Comparison of ENCODE assay signal across 26 cellular contexts in genomic region chr6:25541228-25541627, GRCh38.
"Had no signal": no experiment of that assay in that cellular context is flagged by ENCODE, and none has a peak within 500 bp of the region (broad histone marks: within the 10 kb centered on the region; RNA-seq: fewer than 3 reads in every experiment).

No MANE protein-coding gene starts in this region.

- DNase-seq: stimulated activated CD4-positive, alpha-beta T cell treated with anti-CD3 and anti-CD28 coated beads, Interleukin-2, amount 100 ng/mL, for 48 hours; stimulated activated CD4-positive, alpha-beta T cell treated with anti-CD3 and anti-CD28 coated beads, Interleukin-4, amount 100 ng/mL, for 1 hour; stimulated activated CD4-positive, alpha-beta T cell treated with anti-CD3 and anti-CD28 coated beads, Interleukin-4, amount 100 ng/mL, for 24 hours; stimulated activated CD4-positive, alpha-beta T cell treated with anti-CD3 and anti-CD28 coated beads, Interleukin-4, amount 100 ng/mL, for 4 hours; stimulated activated CD8-positive, alpha-beta memory T cell treated with anti-CD3 and anti-CD28 coated beads, Interleukin-4, amount 100 ng/mL, for 48 hours; stimulated activated naive B cell treated with anti-CD40 and anti-IgM and Interleukin-4, amounts not matched to agents 10 μg/mL and 1 μg/mL and 100 μg/mL, for 72 hours; stimulated activated naive CD4-positive, alpha-beta T cell; stimulated activated naive CD4-positive, alpha-beta T cell treated with Interleukin-2 at 50 U/mL for 16 hours; stimulated activated naive CD8-positive, alpha-beta T cell treated with anti-CD3 and anti-CD28 coated beads, Interleukin-15, amount 100 ng/mL, for 72 hours; stimulated activated naive CD8-positive, alpha-beta T cell treated with anti-CD3 and anti-CD28 coated beads, Interleukin-15, Interleukin-2, amounts not matched to agents 100 U/mL and 50 U/mL, for 24 hours; stomach; substantia nigra; testis; thyroid gland; tibial artery; transverse colon; trophoblast cell; upper lobe of left lung; upper lobe of right lung; uterus had no signal

- H3K4me3 ChIP-seq: stomach, suprapubic skin, testis, thoracic aorta, thyroid gland, tibial artery, tibial nerve, transverse colon, upper lobe of left lung, upper lobe of right lung, uterus, vagina had no signal

- H3K27ac ChIP-seq: stomach, suprapubic skin, testis, thoracic aorta, thyroid gland, tibial artery, tibial nerve, transverse colon, upper lobe of left lung, upper lobe of right lung, uterus, vagina had no signal

- ATAC-seq: stimulated activated effector memory CD8-positive, alpha-beta T cell treated with anti-CD3 and anti-CD28 coated beads, Interleukin-12 subunit alpha, Interleukin-12 subunit beta, amount 100 ng/mL, for 72 hours; stimulated activated memory B cell treated with anti-CD40 and anti-IgM and Interleukin-4, amounts not matched to agents 10 μg/mL and 1 μg/mL and 100 μg/mL, for 72 hours; stimulated activated naive B cell treated with anti-CD40 and anti-IgM and Interleukin-4, amounts not matched to agents 10 μg/mL and 1 μg/mL and 100 μg/mL, for 72 hours; stimulated activated naive CD8-positive, alpha-beta T cell treated with anti-CD3 and anti-CD28 coated beads, Interleukin-15, amount 100 ng/mL, for 72 hours; stimulated activated naive CD8-positive, alpha-beta T cell treated with anti-CD3 and anti-CD28 coated beads, Interleukin-15, Interleukin-2, amounts not matched to agents 100 U/mL and 50 U/mL, for 24 hours; upper lobe of right lung had no signal

- H3K9me3 ChIP-seq: stomach, suprapubic skin, testis, thoracic aorta, thyroid gland, tibial artery, tibial nerve, transverse colon, upper lobe of left lung, upper lobe of right lung, uterus, vagina had no signal

- H3K36me3 ChIP-seq: uterus had no signal

- H3K27me3 ChIP-seq: stomach, suprapubic skin, testis, thyroid gland, tibial artery, tibial nerve, transverse colon, upper lobe of left lung, upper lobe of right lung, uterus, vagina had no signal

- H3K4me1 ChIP-seq: stomach, suprapubic skin, testis, thyroid gland, tibial artery, transverse colon, upper lobe of left lung, upper lobe of right lung, uterus, vagina had no signal
